Comparison of ENCODE assay signal across 15 cellular contexts in genomic region chr7:147569514-147569913, GRCh38.
DNase-seq lines count a peak whose midpoint lies in the region; ATAC-seq, FAIRE-seq and TF ChIP-seq lines count a peak whose summit lies in the region.
"Had no signal": no experiment of that assay in that cellular context is flagged by ENCODE, and none has a peak within 500 bp of the region (broad histone marks: within the 10 kb centered on the region; RNA-seq: fewer than 3 reads in every experiment).

No MANE protein-coding gene starts in this region.

- no peaks in the 10 kb centered on the region for H3K36me3 ChIP-seq in SJSA1
- no peaks in the 10 kb centered on the region for H3K36me3 ChIP-seq in keratinocyte (ENCODE audit: control insufficient read depth in 2 of 2, extremely low read depth in 1 of 2, insufficient read depth in 2 of 2, low read length in 2 of 2)

- no peak for ATAC-seq in HG02885 (IDR thresholded peaks at IDR 0.05; ENCODE audit: poor library complexity, unreplicated experiment)

- H3K4me1 ChIP-seq in SJSA1 (replicated peaks) (peaks cover 22% of the 10 kb centered on the region), keratinocyte (ENCODE audit: control insufficient read depth, extremely low read depth, insufficient read depth, low read length) (no peaks in the 10 kb centered on the region)

- FAIRE-seq in keratinocyte (lab: Jason Lieb, UNC), result no peak
- FAIRE-seq: A204.1 had no signal

- peak overlapping the region; percentile 68 for H3K27ac ChIP-seq in SJSA1
- H3K27ac ChIP-seq in keratinocyte (ENCODE audit: control insufficient read depth, insufficient read depth, low read length), result no peak overlapping the region

- DNase-seq in ELR (ENCODE audit: low read depth), result peak; percentile 26
- DNase-seq in NCI-H69 (lab: John Stamatoyannopoulos, UW), result peak; percentile 60
- DNase-seq in SJSA1 (ENCODE audit: low read depth in 1 of 2, low spot score in 2 of 2), result peak in 1 of 2 experiments; percentile 6
- peak; percentile 13 for DNase-seq in keratinocyte (ENCODE audit: low read depth, low spot score)
- no peak for DNase-seq in SHP77 (lab: John Stamatoyannopoulos, UW)
- DNase-seq in T-helper 2 cell, result no peak
- no peak for DNase-seq in CD1c-positive myeloid dendritic cell (ENCODE audit: extremely low spot score)
- DNase-seq: C1 segment of cervical spinal cord; CD4-positive, alpha-beta memory T cell; DND-41; GF-D8; HCEC 1CT; HFFc6 had no signal

- no peak overlapping the region for H2AFZ ChIP-seq in keratinocyte (ENCODE audit: control insufficient read depth, low read length)

- no peak overlapping the region for H3K4me2 ChIP-seq in keratinocyte (ENCODE audit: control insufficient read depth, extremely low read depth, insufficient read depth, low read depth, low read length)

- no peaks in the 10 kb centered on the region for H3K9me3 ChIP-seq in SJSA1 (replicated peaks)
- H3K9me3 ChIP-seq in keratinocyte (ENCODE audit: control insufficient read depth, low read depth, low read length), result peaks cover 3% of the 10 kb centered on the region

- H3K9ac ChIP-seq in keratinocyte (ENCODE audit: control insufficient read depth, extremely low read depth, insufficient read depth, low read length), result no peak overlapping the region

- H3K79me2 ChIP-seq in keratinocyte (ENCODE audit: control insufficient read depth, insufficient read depth, low read length), result no peaks in the 10 kb centered on the region

- dilution Hi-C loops in keratinocyte (cut with MboI; ENCODE audit: extremely low pct_ligation_motif_present, low sequenced_read_pairs), result no loop called here

- no peaks in the 10 kb centered on the region for H4K20me1 ChIP-seq in keratinocyte (ENCODE audit: control insufficient read depth, extremely low read depth, insufficient read depth, low read length)

- no peak overlapping the region for H3K4me3 ChIP-seq in SJSA1
- no peak overlapping the region for H3K4me3 ChIP-seq in keratinocyte (ENCODE audit: control insufficient read depth in 2 of 3, extremely low read depth in 1 of 3, insufficient read depth in 2 of 3, low read depth in 1 of 3, low read length in 3 of 3)

- no peaks in the 10 kb centered on the region for H3K27me3 ChIP-seq in SJSA1 (replicated peaks)
- no peaks in the 10 kb centered on the region for H3K27me3 ChIP-seq in keratinocyte (ENCODE audit: control insufficient read depth, extremely low read depth, insufficient read depth, low read length)

- H3K9me1 ChIP-seq in keratinocyte (ENCODE audit: control insufficient read depth, extremely low read depth, insufficient read depth, low read length), result no peaks in the 10 kb centered on the region

- TF ChIP-seq CTCF in keratinocyte (optimal IDR thresholded peaks at IDR 0.05 in 1 of 3, IDR thresholded peaks at IDR 0.05 in 1 of 3, conservative IDR thresholded peaks at IDR 0.05 in 1 of 3; ENCODE audit: extremely low read depth in 1 of 3, insufficient read depth in 2 of 3, low read length in 3 of 3), result no peak

Comparison
In these comparisons a context has a peak if more than half of its experiments do, and no peak if none do; other contexts are left out.
1. DNase-seq: peak in ELR (single experiment), NCI-H69 (single experiment) and keratinocyte (single experiment); none in SHP77 (0 of 2), T-helper 2 cell (0 of 5) and CD1c-positive myeloid dendritic cell (single experiment).